In the genomic region with DNA sequence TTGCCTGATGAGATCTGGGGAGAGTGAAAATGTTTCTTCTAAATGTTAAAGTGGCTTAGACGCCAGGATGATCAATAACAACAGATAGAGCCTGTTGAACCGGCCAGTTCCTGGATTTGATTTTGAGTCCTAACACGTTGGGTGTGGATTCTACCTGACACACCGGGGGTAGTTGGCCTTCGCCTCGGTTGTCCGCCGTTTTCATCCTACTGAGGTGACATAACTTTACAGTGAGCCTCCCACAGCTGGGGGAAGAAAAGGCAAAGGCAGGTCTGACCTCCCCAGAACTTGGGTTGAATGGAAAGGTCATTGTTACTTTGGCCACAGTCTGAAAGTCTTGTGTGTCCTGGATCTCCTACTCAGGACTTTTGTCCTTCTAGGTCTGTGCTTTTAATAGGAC, we compare ENCODE assay signal across 9 cellular contexts. TPM values are rescaled to one million over a fixed set of nuclear protein-coding genes. Genes with fewer than 3 reads are reported as not detected.
A peak's percentile ranks its signal among the peaks of the same experiment; 100 is the strongest.
DNase-seq lines count a peak whose midpoint lies in the region; ATAC-seq and TF ChIP-seq lines count a peak whose summit lies in the region.
"Had no signal": no experiment of that assay in that cellular context is flagged by ENCODE, and none has a peak within 500 bp of the region (broad histone marks: within the 10 kb centered on the region; RNA-seq: fewer than 3 reads in every experiment).

No MANE protein-coding gene starts in this region.

- DNase-seq in heart left ventricle = no peak
- no peak for DNase-seq in Right ventricle myocardium superior
- DNase-seq in MCF 10A (ENCODE audit: unreplicated experiment) = no peak
- no peak for DNase-seq in aorta
- DNase-seq in activated CD8-positive, alpha-beta memory T cell treated with anti-CD3 and anti-CD28 coated beads, Interleukin-2, amount 50 U/mL, for 48 hours = no peak
- no peak for DNase-seq in NCI-H1436 treated with DMSO at 0.1 percent for 48 hours (lab: John Stamatoyannopoulos, UW)
- DNase-seq: GDM1 had no signal

- peak overlapping the region; percentile 44 for H3K27ac Mint-ChIP-seq in MCF 10A (ENCODE audit: low read depth, unreplicated experiment)

- ATAC-seq in heart left ventricle (no peak), Right ventricle myocardium superior (ENCODE audit: poor library complexity) (no peak), aorta (ENCODE audit: low FRiP score) (no peak), HG03159 (IDR thresholded peaks at IDR 0.05; ENCODE audit: unreplicated experiment) (no peak)

- no peaks in the 10 kb centered on the region for H3K27me3 Mint-ChIP-seq in MCF 10A (ENCODE audit: insufficient read depth, unreplicated experiment)

- H3K27me3 ChIP-seq in heart left ventricle (no peaks in the 10 kb centered on the region), mononuclear cell (ENCODE audit: insufficient read depth, low read length) (no peaks in the 10 kb centered on the region), aorta (ENCODE audit: control insufficient read depth in 1 of 2, insufficient read depth in 2 of 2, low read length in 1 of 2) (no peaks in the 10 kb centered on the region)

- no TSS peak for BruUV-seq in MCF 10A (replicated peaks; lab: Mats Ljungman, UMichigan)

- H3K4me1 ChIP-seq in heart left ventricle (peaks cover 0 to 47% (median 15%) of the 10 kb centered on the region in 12 donors), mononuclear cell (ENCODE audit: insufficient read depth, low read length) (peaks cover 36% of the 10 kb centered on the region), aorta (ENCODE audit: control insufficient read depth in 1 of 2, insufficient read depth in 2 of 2, low read length in 2 of 2) (no peaks in the 10 kb centered on the region)

- H3K4me3 ChIP-seq in heart left ventricle (peak overlapping the region in 11 of 12 donors; percentile 80 to 98 (median 89)), mononuclear cell (ENCODE audit: low read length) (peak overlapping the region; percentile 88), aorta (ENCODE audit: low read length in 2 of 2) (peak overlapping the region; percentile 84 to 85)

- POLR2A ChIA-PET in MCF 10A (lab: Yijun Ruan, JAX) = interaction anchor here (0.6 to 3.2 kb wide), 11 partner anchors 12 to 612 kb away, joined by 3 to 85 read pairs (median 5); partner anchors contain the start of genes CENPS and PEX14

- TF ChIP-seq CTCF in heart left ventricle (IDR thresholded peaks at IDR 0.05) = no peak
- TF ChIP-seq CTCF in MCF 10A (IDR thresholded peaks at IDR 0.05; ENCODE audit: unreplicated experiment) = no peak

- intact Hi-C loops in heart left ventricle (cut with DNase I) = no loop called here
- intact Hi-C loops in Right ventricle myocardium superior (cut with DNase I) = no loop called here
- intact Hi-C loops in MCF 10A (cut with micrococcal nuclease) = no loop called here
- intact Hi-C loops in aorta (cut with DNase I) = no loop called here

- peaks cover 36% of the 10 kb centered on the region for H3K36me3 Mint-ChIP-seq in MCF 10A (ENCODE audit: insufficient read depth, unreplicated experiment)

- no peaks in the 10 kb centered on the region for H3K9me3 Mint-ChIP-seq in MCF 10A (ENCODE audit: unreplicated experiment)

- CTCF ChIA-PET in MCF 10A (lab: Yijun Ruan, JAX) = interaction anchor here (0.6 to 2.8 kb wide), 6 partner anchors 12 to 449 kb away, joined by 3 to 25 read pairs (median 6); partner anchors contain the start of gene CENPS

- H3K36me3 ChIP-seq in heart left ventricle (peaks cover 0 to 36% (median 30%) of the 10 kb centered on the region in 9 donors), aorta (ENCODE audit: control insufficient read depth in 1 of 2, insufficient read depth in 2 of 2, low read length in 1 of 2) (peaks cover 0 to 2% of the 10 kb centered on the region in 2 donors)

- H3K27ac ChIP-seq in heart left ventricle = peak overlapping the region in 5 of 12 donors; percentile 91 to 97 (median 93)
- H3K27ac ChIP-seq in aorta (ENCODE audit: low read depth in 1 of 2, low read length in 2 of 2) = no peak overlapping the region

- no peak for TF ChIP-seq POLR2A in heart left ventricle (IDR thresholded peaks at IDR 0.05)

- H3K4me1 Mint-ChIP-seq in MCF 10A (ENCODE audit: insufficient read depth, unreplicated experiment) = peaks cover 10% of the 10 kb centered on the region

- H3K4me3 Mint-ChIP-seq in MCF 10A (ENCODE audit: unreplicated experiment) = peak overlapping the region; percentile 93

- H3K9me3 ChIP-seq in heart left ventricle = no peaks in the 10 kb centered on the region
- no peaks in the 10 kb centered on the region for H3K9me3 ChIP-seq in mononuclear cell (ENCODE audit: low read depth, low read length)
- H3K9me3 ChIP-seq in aorta (ENCODE audit: control insufficient read depth, low read length) = no peaks in the 10 kb centered on the region

- 56 to 62% (median 58%) methylated on average over 8 of the region's 8 CpGs for WGBS in heart left ventricle, 4 donors
- WGBS in aorta, 2 donors = 54 to 57% methylated on average over 8 of the region's 8 CpGs

RNA-seq across cellular contexts. Expression of gene PGD, which starts 1.1 kb away (rescaled TPM):
- total RNA-seq in heart left ventricle = 10 to 100 TPM; 25.0 to 95.2 (median 31.1) TPM
- polyA plus RNA-seq in heart left ventricle = 10 to 100 TPM; 13.3 to 30.9 TPM
- 34.4 TPM for total RNA-seq in Right ventricle myocardium superior
- total RNA-seq in MCF 10A (2022) = 56.4 and 70.6 TPM in 2 replicates
- total RNA-seq in mononuclear cell = 67.1 TPM
- 10 to 100 TPM; 46.7 TPM for total RNA-seq in aorta
- 10 to 100 TPM; 28.7 to 80.8 TPM for polyA plus RNA-seq in aorta

RNA-seq across cellular contexts. Expression of gene CENPS, which starts 30.2 kb away (rescaled TPM):
- 10 to 100 TPM in 1 of 9 donors, 1 to 10 TPM in 8; 2.4 to 11.6 (median 8.5) TPM for total RNA-seq in heart left ventricle
- 1 to 10 TPM; 6.7 to 8.2 TPM for polyA plus RNA-seq in heart left ventricle
- total RNA-seq in Right ventricle myocardium superior = 8.7 TPM
- 19.0 and 19.4 TPM in 2 replicates for total RNA-seq in MCF 10A (2022)
- 1.8 TPM for total RNA-seq in mononuclear cell
- total RNA-seq in aorta = 10 to 100 TPM in 1 of 2 donors, 1 to 10 TPM in 1; 4.3 to 11.4 TPM
- 10 to 100 TPM; 17.4 to 21.4 TPM for polyA plus RNA-seq in aorta

RNA-seq across cellular contexts. Expression of gene CORT, which starts 49.8 kb away (rescaled TPM):
- total RNA-seq in heart left ventricle (under 1 TPM in 2 of 9 donors, not detected in 7; 0.19 to 0.37 TPM), Right ventricle myocardium superior (0.32 TPM), MCF 10A (2022) (0.66 TPM in 1 of 2 replicates, not detected in the other), mononuclear cell (0.10 TPM), aorta (under 1 TPM in 1 of 2 donors, not detected in 1; 0.33 TPM)
- polyA plus RNA-seq in heart left ventricle (not detected), aorta (not detected)
